In the genomic region with DNA sequence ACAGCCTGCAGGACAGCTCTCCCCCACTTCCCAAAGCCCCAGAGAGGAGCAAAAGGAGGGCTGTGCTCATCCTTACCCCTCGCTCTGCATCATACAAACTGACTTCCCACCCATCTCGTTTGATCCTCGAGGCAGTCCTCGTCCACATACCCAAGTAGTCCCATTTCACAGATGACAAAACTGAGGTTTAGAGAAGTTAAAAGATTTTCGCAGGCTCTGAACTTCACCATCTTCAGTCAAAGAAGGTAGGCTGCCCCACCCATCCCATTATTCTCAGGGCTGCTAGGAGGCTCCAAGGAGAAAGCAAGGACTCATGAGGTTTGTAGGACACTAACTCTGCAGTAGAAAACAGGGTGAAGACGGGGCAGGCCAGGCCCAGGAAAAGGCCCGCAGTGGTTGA, we compare ENCODE assay signal across 1 cellular context.
TF ChIP-seq lines count a peak whose summit lies in the region.

No MANE protein-coding gene starts in this region.

TF ChIP-seq in H1, 55 proteins besides CTCF, POLR2A, EP300 and RAD21:
- TF ChIP-seq RFX5 (IDR thresholded peaks at IDR 0.05; ENCODE audit: borderline replicate concordance, low read depth, low read length) (no peak), SP1 (IDR thresholded peaks at IDR 0.05; ENCODE audit: low read depth, low read length) (no peak), KDM1A (IDR thresholded peaks at IDR 0.05; ENCODE audit: borderline replicate concordance, low read length) (peak; percentile 87)
- TF ChIP-seq, protein P1, sequence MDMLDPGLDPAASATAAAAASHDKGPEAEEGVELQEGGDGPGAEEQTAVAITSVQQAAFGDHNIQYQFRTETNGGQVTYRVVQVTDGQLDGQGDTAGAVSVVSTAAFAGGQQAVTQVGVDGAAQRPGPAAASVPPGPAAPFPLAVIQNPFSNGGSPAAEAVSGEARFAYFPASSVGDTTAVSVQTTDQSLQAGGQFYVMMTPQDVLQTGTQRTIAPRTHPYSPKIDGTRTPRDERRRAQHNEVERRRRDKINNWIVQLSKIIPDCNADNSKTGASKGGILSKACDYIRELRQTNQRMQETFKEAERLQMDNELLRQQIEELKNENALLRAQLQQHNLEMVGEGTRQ (IDR thresholded peaks at IDR 0.05; ENCODE audit: low read length) = no peak
